ENCODE assay signal across 22 cellular contexts in the genomic region with DNA sequence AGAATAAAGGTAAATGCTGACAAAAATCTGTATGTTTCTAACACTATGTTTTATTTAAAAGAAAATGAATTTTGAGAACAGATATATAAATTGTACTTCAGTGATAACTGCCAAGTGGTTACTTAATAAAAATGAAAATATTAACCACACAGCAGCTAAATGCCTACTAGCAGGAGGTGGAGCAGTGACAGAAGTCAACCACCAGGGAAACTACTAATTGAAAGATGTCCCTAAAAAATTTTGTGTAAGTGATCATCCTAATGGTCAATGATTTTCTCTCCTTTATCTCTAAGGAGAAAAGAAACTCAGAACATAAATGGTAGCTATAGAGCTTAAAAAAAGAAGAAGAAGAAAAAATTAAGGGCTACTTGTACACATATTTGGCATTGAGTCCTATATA. TPM values are rescaled to one million over a fixed set of nuclear protein-coding genes. Genes with fewer than 3 reads are reported as not detected.
DNase-seq lines count a peak whose midpoint lies in the region; ATAC-seq, FAIRE-seq and TF ChIP-seq lines count a peak whose summit lies in the region.
"Had no signal": no experiment of that assay in that cellular context is flagged by ENCODE, and none has a peak within 500 bp of the region (broad histone marks: within the 10 kb centered on the region; RNA-seq: fewer than 3 reads in every experiment).

No MANE protein-coding gene starts in this region.

- H2AFZ ChIP-seq in K562 (ENCODE audit: low read depth, low read length): no peak overlapping the region
- H2AFZ ChIP-seq: GM23338 had no signal

- H3K9me3 Mint-ChIP-seq in osteocyte (ENCODE audit: unreplicated experiment): no peaks in the 10 kb centered on the region
- H3K9me3 Mint-ChIP-seq: activated CD8-positive, alpha-beta T cell treated with anti-CD3 and anti-CD28 coated beads for 36 hours; activated T-cell treated with anti-CD3 and anti-CD28 coated beads, Interleukin-2, amount 50 U/mL, for 72 hours; effector memory CD8-positive, alpha-beta T cell; GM23338 had no signal

- H3K4me3 ChIP-seq in K562: no peak overlapping the region
- H3K4me3 ChIP-seq in pancreas: no peak overlapping the region
- H3K4me3 ChIP-seq: GM23338, left ventricle myocardium inferior, tibial nerve had no signal

- H3K9ac ChIP-seq in K562 (ENCODE audit: insufficient read depth in 1 of 2, low read depth in 2 of 2, low read length in 2 of 2): no peak overlapping the region

- ATAC-seq in GM18873 (IDR thresholded peaks at IDR 0.05; ENCODE audit: low FRiP score, unreplicated experiment): peak; percentile 13
- peak; percentile 29 for ATAC-seq in HG03378 (IDR thresholded peaks at IDR 0.05; ENCODE audit: unreplicated experiment)
- peak; percentile 43; the same call in 2 of the 3 replicates for ATAC-seq in K562
- no peak for ATAC-seq in pancreas
- ATAC-seq: activated CD8-positive, alpha-beta T cell treated with anti-CD3 and anti-CD28 coated beads for 36 hours; activated T-cell treated with anti-CD3 and anti-CD28 coated beads, Interleukin-2, amount 50 U/mL, for 72 hours; effector memory CD8-positive, alpha-beta T cell; GM23338; Panc1 had no signal

- FAIRE-seq in K562 (lab: Jason Lieb, UNC) (no peak), pancreas (lab: Jason Lieb, UNC) (no peak)
- FAIRE-seq: small intestine had no signal

- intact Hi-C loops in K562 (cut with micrococcal nuclease): no loop called here
- intact Hi-C loops in pancreas (cut with DNase I): no loop called here

- no peak for DNase-seq in K562 (ENCODE audit: extremely low read depth in 1 of 4, low spot score in 3 of 4)
- DNase-seq in osteocyte (ENCODE audit: extremely low spot score, unreplicated experiment): no peak
- no peak for DNase-seq in substantia nigra (lab: John Stamatoyannopoulos, UW)
- DNase-seq in GDM1 (lab: John Stamatoyannopoulos, UW): no peak
- no peak for DNase-seq in pancreas
- DNase-seq in RWPE1 (ENCODE audit: low spot score): no peak
- DNase-seq: activated CD8-positive, alpha-beta T cell treated with anti-CD3 and anti-CD28 coated beads for 36 hours; activated T-cell treated with anti-CD3 and anti-CD28 coated beads, Interleukin-2, amount 50 U/mL, for 72 hours; central memory CD4-positive, alpha-beta T cell; DMS 273 treated with DMSO at 0.1 percent for 48 hours; effector memory CD8-positive, alpha-beta T cell; foreskin melanocyte; left ventricle myocardium inferior; NCI-H2029; NCI-H526 treated with DMSO at 0.1 percent for 48 hours; posterior cingulate gyrus; small intestine had no signal

- no peaks in the 10 kb centered on the region for H3K9me1 ChIP-seq in K562 (ENCODE audit: control insufficient read depth, insufficient read depth, low read length)

- TF ChIP-seq CTCF in K562 (IDR thresholded peaks at IDR 0.05 in 2 of 3, conservative IDR thresholded peaks at IDR 0.05 in 1 of 3; ENCODE audit: insufficient read depth in 2 of 3, low read depth in 1 of 3, low read length in 3 of 3) (0 out of 6 replicates have a peak, but pooled peaks of 1 of the 3 experiments have one; percentile 19), osteocyte (IDR thresholded peaks at IDR 0.05) (peak; percentile 14), pancreas (IDR thresholded peaks at IDR 0.05) (no peak), RWPE1 (conservative IDR thresholded peaks at IDR 0.05; ENCODE audit: low read depth) (no peak)

- no TSS peak for BruUV-seq in K562 (replicated peaks; lab: Mats Ljungman, UMichigan)

- no peak overlapping the region for H3K27ac Mint-ChIP-seq in osteocyte (ENCODE audit: unreplicated experiment)
- H3K27ac Mint-ChIP-seq: activated CD8-positive, alpha-beta T cell treated with anti-CD3 and anti-CD28 coated beads for 36 hours; activated T-cell treated with anti-CD3 and anti-CD28 coated beads, Interleukin-2, amount 50 U/mL, for 72 hours; GM23338 had no signal

- no peaks in the 10 kb centered on the region for H3K4me1 Mint-ChIP-seq in osteocyte (ENCODE audit: unreplicated experiment)

- H3K36me3 Mint-ChIP-seq in osteocyte (ENCODE audit: unreplicated experiment): peaks cover 33% of the 10 kb centered on the region

- no peak for TF ChIP-seq EP300 in K562 (IDR thresholded peaks at IDR 0.05; ENCODE audit: low read length)

- H3K4me3 Mint-ChIP-seq in osteocyte (ENCODE audit: unreplicated experiment): no peak overlapping the region
- H3K4me3 Mint-ChIP-seq: activated CD8-positive, alpha-beta T cell treated with anti-CD3 and anti-CD28 coated beads for 36 hours; activated T-cell treated with anti-CD3 and anti-CD28 coated beads, Interleukin-2, amount 50 U/mL, for 72 hours; effector memory CD8-positive, alpha-beta T cell; GM23338 had no signal

- H3K27ac ChIP-seq in K562 (ENCODE audit: extremely low read depth, low read depth, low read length) (no peak overlapping the region), substantia nigra (ENCODE audit: low read depth, low read length, poor library complexity, severe bottlenecking) (no peak overlapping the region), pancreas (no peak overlapping the region), RWPE1 (no peak overlapping the region)
- H3K27ac ChIP-seq: left ventricle myocardium inferior, tibial nerve had no signal

- CTCF ChIA-PET in K562 (lab: Yijun Ruan, JAX; ENCODE audit: low intra/inter-chr PET ratio): interaction anchor here (0.6 kb wide), 1 partner anchor 401 kb away, joined by 5 read pairs; a partner anchor contains a TSS
- CTCF ChIA-PET in RWPE1 (lab: Yijun Ruan, JAX): interaction anchor here (0.7 to 1.0 kb wide), 3 partner anchors 9 to 39 kb away, joined by 3 to 4 read pairs (median 3); no protein-coding TSS in a partner anchor

- no peak overlapping the region for H3K4me2 ChIP-seq in K562 (ENCODE audit: insufficient read depth, low read length)
- H3K4me2 ChIP-seq: GM23338 had no signal

- H3K9me3 ChIP-seq in K562 (replicated peaks; ENCODE audit: control insufficient read depth, insufficient read depth, low read depth, low read length) (no peaks in the 10 kb centered on the region), pancreas (no peaks in the 10 kb centered on the region)
- H3K9me3 ChIP-seq: left ventricle myocardium inferior, tibial nerve had no signal

- H4K20me1 ChIP-seq in K562 (replicated peaks; ENCODE audit: control insufficient read depth, insufficient read depth, low read length): no peaks in the 10 kb centered on the region

- H3K27me3 ChIP-seq in K562 (ENCODE audit: control insufficient read depth in 2 of 2, insufficient read depth in 2 of 2, low read length in 2 of 2) (no peaks in the 10 kb centered on the region), pancreas (no peaks in the 10 kb centered on the region)
- H3K27me3 ChIP-seq: tibial nerve had no signal

- no peaks in the 10 kb centered on the region for H3K79me2 ChIP-seq in K562 (ENCODE audit: control insufficient read depth, insufficient read depth, low read length)

- TF ChIP-seq RAD21 in K562 (CRISPR knock-in tag; conservative IDR thresholded peaks at IDR 0.05 in 1 of 2, IDR thresholded peaks at IDR 0.05 in 1 of 2): no peak

- in situ Hi-C loops in K562 (cut with MboI): loop anchor here (25.0 kb wide), 1 partner anchor 636 kb away; no protein-coding TSS in a partner anchor

- H3K36me3 ChIP-seq in K562 (ENCODE audit: control insufficient read depth, insufficient read depth, low read length): peaks cover 45% of the 10 kb centered on the region; the same call in 2 of the 3 replicates
- H3K36me3 ChIP-seq in pancreas: peaks cover 0 to 17% (median 0%) of the 10 kb centered on the region in 3 donors

- no peak for TF ChIP-seq POLR2A in K562 (conservative IDR thresholded peaks at IDR 0.05)

- H3K4me1 ChIP-seq in K562 (replicated peaks in 1 of 2; ENCODE audit: control insufficient read depth in 2 of 2, insufficient read depth in 2 of 2, low read length in 2 of 2): no peaks in the 10 kb centered on the region
- no peaks in the 10 kb centered on the region for H3K4me1 ChIP-seq in pancreas
- H3K4me1 ChIP-seq: left ventricle myocardium inferior, tibial nerve had no signal

- no peaks in the 10 kb centered on the region for H3K27me3 Mint-ChIP-seq in osteocyte (ENCODE audit: unreplicated experiment)
- H3K27me3 Mint-ChIP-seq: activated CD8-positive, alpha-beta T cell treated with anti-CD3 and anti-CD28 coated beads for 36 hours; effector memory CD8-positive, alpha-beta T cell had no signal

- POLR2A ChIA-PET in K562 (lab: Yijun Ruan, JAX): interaction anchor here (0.5 to 1.3 kb wide), 4 partner anchors 10 to 229 kb away, joined by 3 to 4 read pairs (median 3); no protein-coding TSS in a partner anchor
- POLR2A ChIA-PET in RWPE1 (lab: Yijun Ruan, JAX; ENCODE audit: low non-redundant PET): no interaction called here

RNA-seq across cellular contexts. Expression of a gene that starts 22.9 kb away (rescaled TPM):
- total RNA-seq in K562 (2011; cell fraction: chromatin; rRNA removed; ENCODE audit: low replicate concordance): not detected in 2 replicates
- total RNA-seq in K562 (2011; cell fraction: nucleolus; rRNA removed): not detected in 2 replicates
- total RNA-seq in K562 (2011; cell fraction: nucleoplasm; rRNA removed): not detected in 2 replicates
- not detected in 2 replicates for total RNA-seq in K562 (2014; rRNA removed)
- not detected in 2 replicates for total RNA-seq in K562 (2014; rRNA removed; fragmentation: Illumina TruSeq; extraction: Trizol)
- not detected in 2 replicates for total RNA-seq in K562 (2015; rRNA removed; fragmentation: Illumina TruSeq; extraction: Trizol)
- total RNA-seq in K562 (2021): not detected in 2 replicates
- not detected in 2 replicates for polyA plus RNA-seq in K562 (2011; rRNA removed)
- polyA plus RNA-seq in K562 (2011; cell fraction: cytosol; rRNA removed): not detected in 2 replicates
- not detected in 2 replicates for polyA plus RNA-seq in K562 (2011; cell fraction: nucleus; rRNA removed)
- 0.05 and 0.15 TPM in 2 replicates for polyA plus RNA-seq in K562 (2012)
- not detected in 2 replicates for polyA plus RNA-seq in K562 (2014; fragmentation: Illumina TruSeq; extraction: Trizol)
- polyA plus RNA-seq in K562 (2014; fragmentation: Nextera tagmentation; extraction: Ambion mirVana): under 1 TPM; 0.06 to 0.07 TPM
- not detected in 2 replicates for polyA plus RNA-seq in K562 (2014; rRNA removed)
- polyA minus RNA-seq in K562 (2011; rRNA and poly(A)+ RNA removed): not detected in 2 replicates
- not detected in 2 replicates for polyA minus RNA-seq in K562 (2011; cell fraction: cytosol; rRNA and poly(A)+ RNA removed)
- polyA minus RNA-seq in K562 (2011; cell fraction: nucleus; rRNA and poly(A)+ RNA removed): not detected in 2 replicates
- 0.26 and 0.81 TPM in 2 replicates for total RNA-seq in osteocyte
- under 1 TPM in 1 of 6 donors, not detected in 5; 0.06 TPM for total RNA-seq in pancreas
- under 1 TPM in 1 of 2 donors, not detected in 1; 0.05 TPM for polyA plus RNA-seq in pancreas
- total RNA-seq: activated CD8-positive, alpha-beta T cell treated with anti-CD3 and anti-CD28 coated beads for 36 hours; activated T-cell treated with anti-CD3 and anti-CD28 coated beads, Interleukin-2, amount 50 U/mL, for 72 hours; left ventricle myocardium inferior had no signal

RNA-seq across cellular contexts. Expression of a gene that starts 44.4 kb away (rescaled TPM):
- total RNA-seq in K562 (2011; cell fraction: chromatin; rRNA removed; ENCODE audit: low replicate concordance): 26.3 and 87.3 TPM in 2 replicates
- total RNA-seq in K562 (2011; cell fraction: nucleolus; rRNA removed): 13.7 and 17.5 TPM in 2 replicates
- total RNA-seq in K562 (2011; cell fraction: nucleoplasm; rRNA removed): 43.6 and 70.5 TPM in 2 replicates
- 24.7 and 36.2 TPM in 2 replicates for total RNA-seq in K562 (2014; rRNA removed)
- 30.0 and 34.6 TPM in 2 replicates for total RNA-seq in K562 (2014; rRNA removed; fragmentation: Illumina TruSeq; extraction: Trizol)
- 26.9 and 27.2 TPM in 2 replicates for total RNA-seq in K562 (2015; rRNA removed; fragmentation: Illumina TruSeq; extraction: Trizol)
- 30.2 and 30.7 TPM in 2 replicates for total RNA-seq in K562 (2021)
- 21.2 and 37.2 TPM in 2 replicates for polyA plus RNA-seq in K562 (2011; rRNA removed)
- polyA plus RNA-seq in K562 (2011; cell fraction: cytosol; rRNA removed): 3.3 and 9.0 TPM in 2 replicates
- 15.5 and 18.9 TPM in 2 replicates for polyA plus RNA-seq in K562 (2011; cell fraction: nucleus; rRNA removed)
- 33.9 and 36.5 TPM in 2 replicates for polyA plus RNA-seq in K562 (2012)
- polyA plus RNA-seq in K562 (2014; fragmentation: Illumina TruSeq; extraction: Trizol): 33.5 and 40.5 TPM in 2 replicates
- polyA plus RNA-seq in K562 (2014; fragmentation: Nextera tagmentation; extraction: Ambion mirVana): 10 to 100 TPM; 10.6 to 13.1 TPM
- 36.7 and 42.6 TPM in 2 replicates for polyA plus RNA-seq in K562 (2014; rRNA removed)
- polyA minus RNA-seq in K562 (2011; rRNA and poly(A)+ RNA removed): 25.7 and 29.3 TPM in 2 replicates
- 5.5 and 7.5 TPM in 2 replicates for polyA minus RNA-seq in K562 (2011; cell fraction: cytosol; rRNA and poly(A)+ RNA removed)
- 38.0 and 55.6 TPM in 2 replicates for polyA minus RNA-seq in K562 (2011; cell fraction: nucleus; rRNA and poly(A)+ RNA removed)
- total RNA-seq in osteocyte: 37.4 and 42.0 TPM in 2 replicates
- 10 to 100 TPM; 25.3 to 43.6 (median 37.4) TPM for total RNA-seq in pancreas
- 10 to 100 TPM; 18.2 to 39.6 TPM for polyA plus RNA-seq in pancreas

Comparison
In these comparisons a context has a peak if more than half of its experiments do, and no peak if none do; other contexts are left out.
1. ATAC-seq: peak in GM18873 (single experiment), HG03378 (single experiment) and K562 (single experiment); none in pancreas (0 of 4).